Comparison of ENCODE assay signal across 23 cellular contexts in the genomic region with DNA sequence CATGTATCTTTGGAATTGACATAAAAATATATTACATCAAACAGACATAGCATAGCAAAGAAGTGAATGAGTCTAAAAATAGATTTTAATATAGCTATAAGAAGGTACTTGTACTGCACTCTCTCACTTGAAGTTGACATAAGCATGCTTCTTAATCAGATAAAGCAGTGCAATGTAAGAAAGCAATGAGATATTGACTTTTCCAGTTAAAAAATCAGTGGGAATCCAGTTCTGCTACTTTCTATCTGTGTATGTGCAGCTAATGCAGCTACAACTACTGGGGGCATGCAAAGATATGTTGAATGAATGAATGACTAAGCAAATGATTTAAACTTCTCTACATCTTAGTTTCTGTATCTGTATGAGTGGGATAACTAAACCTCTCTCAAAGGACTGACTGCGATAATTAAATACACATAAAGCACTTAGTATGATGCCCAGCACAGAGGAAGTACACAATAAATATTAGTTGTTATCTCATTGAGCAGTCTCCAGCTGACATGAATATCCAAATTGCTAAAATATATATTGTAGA. TPM values are rescaled to one million over a fixed set of nuclear protein-coding genes. Genes with fewer than 3 reads are reported as not detected.
A peak's percentile ranks its signal among the peaks of the same experiment; 100 is the strongest.
DNase-seq lines count a peak whose midpoint lies in the region; ATAC-seq and TF ChIP-seq lines count a peak whose summit lies in the region.
"Had no signal": no experiment of that assay in that cellular context is flagged by ENCODE, and none has a peak within 500 bp of the region (broad histone marks: within the 10 kb centered on the region; RNA-seq: fewer than 3 reads in every experiment).

No MANE protein-coding gene starts in this region.

- H3K4me1 ChIP-seq in heart left ventricle: peaks cover 0 to 4% (median 0%) of the 10 kb centered on the region in 12 donors
- H3K4me1 ChIP-seq: parathyroid adenoma, tibial nerve had no signal

- H3K36me3 ChIP-seq in heart left ventricle: peaks cover 0 to 98% (median 84%) of the 10 kb centered on the region in 9 donors

- no peak overlapping the region for H3K27ac ChIP-seq in heart left ventricle
- H3K27ac ChIP-seq: parathyroid adenoma, PC-9, sigmoid colon, SJSA1, tibial nerve had no signal

- H3K4me3 Mint-ChIP-seq in stimulated activated naive CD8-positive, alpha-beta T cell treated with anti-CD3 and anti-CD28 coated beads, Interleukin-15, amount 100 ng/mL, for 72 hours: no peak overlapping the region
- H3K4me3 Mint-ChIP-seq in activated T-helper 17 cell treated with anti-CD3 and anti-CD28 coated beads, Interleukin-2, amount 50 U/mL, for 72 hours: no peak overlapping the region
- H3K4me3 Mint-ChIP-seq: activated CD4-positive, alpha-beta memory T cell treated with anti-CD3 and anti-CD28 coated beads for 36 hours; activated T-cell treated with anti-CD3 and anti-CD28 coated beads, Interleukin-2, amount 50 U/mL, for 4 hours; CD4-positive, alpha-beta T cell had no signal

- peak; percentile 35 for ATAC-seq in stimulated activated naive CD8-positive, alpha-beta T cell treated with anti-CD3 and anti-CD28 coated beads, Interleukin-15, amount 100 ng/mL, for 72 hours
- ATAC-seq in stimulated activated naive CD8-positive, alpha-beta T cell treated with anti-CD3 and anti-CD28 coated beads, Interleukin-15, Interleukin-2, amounts not matched to agents 100 U/mL and 50 U/mL, for 24 hours: no peak
- ATAC-seq in HG02852 (IDR thresholded peaks at IDR 0.05; ENCODE audit: unreplicated experiment) (peak; percentile 58), GM18907 (IDR thresholded peaks at IDR 0.05; ENCODE audit: unreplicated experiment) (no peak), heart left ventricle (no peak)
- ATAC-seq in activated T-helper 17 cell treated with anti-CD3 and anti-CD28 coated beads, Interleukin-2, amount 50 U/mL, for 72 hours (replicated peaks): peak; percentile 64
- ATAC-seq: naive thymus-derived CD4-positive, alpha-beta T cell had no signal

- DNase-seq in stimulated activated naive CD8-positive, alpha-beta T cell treated with anti-CD3 and anti-CD28 coated beads, Interleukin-15, amount 100 ng/mL, for 72 hours: no peak
- DNase-seq in stimulated activated naive CD8-positive, alpha-beta T cell treated with anti-CD3 and anti-CD28 coated beads, Interleukin-15, Interleukin-2, amounts not matched to agents 100 U/mL and 50 U/mL, for 24 hours: no peak
- DNase-seq in iPS-NIHi7 (ENCODE audit: extremely low spot score) (no peak), NCI-H510A (lab: John Stamatoyannopoulos, UW) (no peak), heart left ventricle (no peak)
- DNase-seq: activated CD4-positive, alpha-beta memory T cell treated with anti-CD3 and anti-CD28 coated beads for 36 hours; activated naive CD4-positive, alpha-beta T cell treated with anti-CD3 and anti-CD28 coated beads, Interleukin-2, amount 50 U/mL, for 16 hours; activated T-cell treated with anti-CD3 and anti-CD28 coated beads, Interleukin-2, amount 50 U/mL, for 4 hours; CD4-positive, alpha-beta T cell; effector CD8-positive, alpha-beta T cell; kidney; naive thymus-derived CD4-positive, alpha-beta T cell; NCI-H1694 treated with DMSO at 0.1 percent for 48 hours; NCI-H774; PC-9; sigmoid colon; stimulated activated naive CD4-positive, alpha-beta T cell had no signal

- 92 to 99% (median 94%) methylated on average over 1 of the region's 1 CpG for WGBS in heart left ventricle, 4 donors

- TF ChIP-seq POLR2A in heart left ventricle (IDR thresholded peaks at IDR 0.05): no peak

- H3K9me3 Mint-ChIP-seq in stimulated activated naive CD8-positive, alpha-beta T cell treated with anti-CD3 and anti-CD28 coated beads, Interleukin-15, amount 100 ng/mL, for 72 hours: peaks cover 0 to 2% of the 10 kb centered on the region in 2 donors
- no peaks in the 10 kb centered on the region for H3K9me3 Mint-ChIP-seq in activated T-helper 17 cell treated with anti-CD3 and anti-CD28 coated beads, Interleukin-2, amount 50 U/mL, for 72 hours
- H3K9me3 Mint-ChIP-seq: activated CD4-positive, alpha-beta memory T cell treated with anti-CD3 and anti-CD28 coated beads for 36 hours; activated T-cell treated with anti-CD3 and anti-CD28 coated beads, Interleukin-2, amount 50 U/mL, for 4 hours; CD4-positive, alpha-beta T cell; naive thymus-derived CD4-positive, alpha-beta T cell had no signal

- H3K4me3 ChIP-seq in heart left ventricle: no peak overlapping the region
- H3K4me3 ChIP-seq: PC-9, sigmoid colon, SJSA1, tibial nerve had no signal

- H3K4me1 Mint-ChIP-seq in stimulated activated naive CD8-positive, alpha-beta T cell treated with anti-CD3 and anti-CD28 coated beads, Interleukin-15, amount 100 ng/mL, for 72 hours: peaks cover 34% of the 10 kb centered on the region
- H3K4me1 Mint-ChIP-seq in activated T-helper 17 cell treated with anti-CD3 and anti-CD28 coated beads, Interleukin-2, amount 50 U/mL, for 72 hours: peaks cover 12% of the 10 kb centered on the region

- peaks cover 82% of the 10 kb centered on the region for H3K36me3 Mint-ChIP-seq in activated T-helper 17 cell treated with anti-CD3 and anti-CD28 coated beads, Interleukin-2, amount 50 U/mL, for 72 hours (ENCODE audit: low read depth)

- H3K27me3 ChIP-seq in heart left ventricle: no peaks in the 10 kb centered on the region
- H3K27me3 ChIP-seq: sigmoid colon, SJSA1, tibial nerve had no signal

- no peaks in the 10 kb centered on the region for H3K27me3 Mint-ChIP-seq in stimulated activated naive CD8-positive, alpha-beta T cell treated with anti-CD3 and anti-CD28 coated beads, Interleukin-15, amount 100 ng/mL, for 72 hours
- no peaks in the 10 kb centered on the region for H3K27me3 Mint-ChIP-seq in activated T-helper 17 cell treated with anti-CD3 and anti-CD28 coated beads, Interleukin-2, amount 50 U/mL, for 72 hours
- H3K27me3 Mint-ChIP-seq: activated CD4-positive, alpha-beta memory T cell treated with anti-CD3 and anti-CD28 coated beads for 36 hours; CD4-positive, alpha-beta T cell; naive thymus-derived CD4-positive, alpha-beta T cell had no signal

- intact Hi-C loops in heart left ventricle (cut with DNase I): no loop called here

- H3K9me3 ChIP-seq in heart left ventricle: no peaks in the 10 kb centered on the region
- H3K9me3 ChIP-seq: sigmoid colon, SJSA1, tibial nerve had no signal

- no peak for TF ChIP-seq CTCF in heart left ventricle (IDR thresholded peaks at IDR 0.05)

- no peak overlapping the region for H3K27ac Mint-ChIP-seq in stimulated activated naive CD8-positive, alpha-beta T cell treated with anti-CD3 and anti-CD28 coated beads, Interleukin-15, amount 100 ng/mL, for 72 hours
- H3K27ac Mint-ChIP-seq in activated T-helper 17 cell treated with anti-CD3 and anti-CD28 coated beads, Interleukin-2, amount 50 U/mL, for 72 hours: no peak overlapping the region
- H3K27ac Mint-ChIP-seq: CD4-positive, alpha-beta T cell had no signal

RNA-seq across cellular contexts. Expression of gene WASHC3, which starts 10.3 kb away (rescaled TPM):
- total RNA-seq in activated T-helper 17 cell treated with anti-CD3 and anti-CD28 coated beads, Interleukin-2, amount 50 U/mL, for 72 hours: 10 to 100 TPM; 39.9 to 40.6 TPM
- total RNA-seq in heart left ventricle: 10 to 100 TPM; 34.8 to 65.5 (median 40.9) TPM
- 10 to 100 TPM; 49.2 to 58.1 TPM for polyA plus RNA-seq in heart left ventricle

Comparison
In these comparisons a context has a peak if more than half of its experiments do, and no peak if none do; other contexts are left out.
1. ATAC-seq: peak in stimulated activated naive CD8-positive, alpha-beta T cell treated with anti-CD3 and anti-CD28 coated beads, Interleukin-15, amount 100 ng/mL, for 72 hours (single experiment), HG02852 (single experiment) and activated T-helper 17 cell treated with anti-CD3 and anti-CD28 coated beads, Interleukin-2, amount 50 U/mL, for 72 hours (single experiment); none in stimulated activated naive CD8-positive, alpha-beta T cell treated with anti-CD3 and anti-CD28 coated beads, Interleukin-15, Interleukin-2, amounts not matched to agents 100 U/mL and 50 U/mL, for 24 hours (single experiment), GM18907 (single experiment) and heart left ventricle (0 of 4).